30 cellular contexts compared by ENCODE assay signal in genomic region chr10:77091745-77092144, GRCh38.
"Had no signal": no experiment of that assay in that cellular context is flagged by ENCODE, and none has a peak within 500 bp of the region (broad histone marks: within the 10 kb centered on the region; RNA-seq: fewer than 3 reads in every experiment).

No MANE protein-coding gene starts in this region.

- DNase-seq: activated B cell treated with CpG ODN at 0.5 μM for 24 hours; activated CD4-positive, alpha-beta memory T cell treated with anti-CD3 and anti-CD28 coated beads for 36 hours; activated CD4-positive, alpha-beta T cell treated with anti-CD3 and anti-CD28 coated beads for 4 hours; activated CD4-positive, alpha-beta T cell treated with anti-CD3 and anti-CD28 coated beads, Interleukin-2, amount 50 U/mL, for 1 hour; activated CD4-positive, CD25-positive, alpha-beta regulatory T cell treated with anti-CD3 and anti-CD28 coated beads, Interleukin-2, amount 50 U/mL, for 72 hours; activated CD8-positive, alpha-beta memory T cell treated with anti-CD3 and anti-CD28 coated beads, Interleukin-2, amount 50 U/mL, for 4 hours; activated effector memory CD4-positive, alpha-beta T cell treated with Interleukin-2 at 50 U/mL for 16 hours; activated naive CD4-positive, alpha-beta T cell treated with anti-CD3 and anti-CD28 coated beads, Interleukin-2, amount 10 ng/mL, durations not matched to agents 7 days and 5 days; activated naive CD8-positive, alpha-beta T cell treated with anti-CD3 and anti-CD28 coated beads, Interleukin-2, amount 50 U/mL, for 24 hours; activated T-cell treated with anti-CD3 and anti-CD28 coated beads for 4 hours; activated T-cell treated with anti-CD3 and anti-CD28 coated beads, Interleukin-2, amount 50 U/mL, for 48 hours; amniotic stem cell; aorta; colonic mucosa; Karpas-422; KBM-7; MG63; NCI-H1048; NCI-H1105 treated with DMSO at 0.1 percent for 48 hours; NCI-H1694; NCI-H1930; NCI-H2081 treated with DMSO at 0.1 percent for 48 hours; NCI-H446 treated with DMSO at 0.1 percent for 48 hours; NCI-H69; NK-92 treated with Interleukin-12 subunit alpha and Interleukin-12 subunit beta, amount 100 ng/mL, for 24 hours; Right ventricle myocardium superior; SW 1271; T-helper 1 cell; T-helper 2 cell; T-helper 9 cell had no signal
